5 cellular contexts compared by ENCODE assay signal in genomic region chr2:98044730-98045129, GRCh38. TPM values are rescaled to one million over a fixed set of nuclear protein-coding genes. Genes with fewer than 3 reads are reported as not detected.
"Had no signal": no experiment of that assay in that cellular context is flagged by ENCODE, and none has a peak within 500 bp of the region (broad histone marks: within the 10 kb centered on the region; RNA-seq: fewer than 3 reads in every experiment).

No MANE protein-coding gene starts in this region.

RNA-seq across cellular contexts. Expression of gene VWA3B, which starts 42.2 kb away (rescaled TPM):
- total RNA-seq: HepG2, HT-29, HT1080, IMR-90 had no signal
- polyA plus RNA-seq: HepG2, IgD-negative memory B cell, IMR-90 had no signal
